In the genomic region with DNA sequence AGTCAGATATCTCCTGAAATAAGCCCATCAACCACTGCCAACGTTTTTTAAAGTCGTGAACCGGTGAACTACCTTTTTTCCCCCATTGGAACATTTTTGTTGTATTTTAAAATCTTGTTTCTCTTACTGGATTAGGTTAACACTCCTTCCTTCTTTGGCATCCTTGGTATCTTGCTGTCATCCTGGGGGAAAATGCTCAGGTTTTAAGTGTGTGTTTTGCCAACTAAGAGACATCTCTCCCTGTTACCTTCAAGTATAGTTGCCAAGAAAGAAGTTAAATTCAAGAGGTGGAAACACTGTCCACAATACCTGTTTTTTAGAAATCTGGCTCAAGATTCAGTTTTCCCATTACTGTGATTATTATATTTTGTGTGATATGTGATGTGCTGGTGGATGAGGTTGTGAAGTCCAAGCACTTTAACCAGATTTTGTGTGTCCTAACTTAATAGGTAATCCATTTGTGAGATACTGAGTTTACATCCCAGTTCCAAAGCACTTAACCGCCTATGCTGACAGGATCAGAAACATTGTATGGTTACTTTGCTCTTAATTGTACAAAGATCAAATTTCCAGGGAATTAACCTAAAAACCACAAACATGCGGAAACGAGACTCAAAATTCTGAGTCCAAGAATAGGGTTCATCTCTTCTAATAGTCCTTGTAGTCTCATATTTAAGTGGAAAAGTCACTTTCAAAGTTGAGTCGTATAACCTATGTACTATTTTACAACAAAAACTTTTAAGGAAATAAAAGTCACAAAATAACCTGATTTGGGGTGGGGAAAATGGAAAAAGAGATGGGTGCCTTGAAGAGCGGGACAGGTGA, we compare ENCODE assay signal across 8 cellular contexts. TPM values are rescaled to one million over a fixed set of nuclear protein-coding genes. Genes with fewer than 3 reads are reported as not detected.
A peak's percentile ranks its signal among the peaks of the same experiment; 100 is the strongest.
DNase-seq lines count a peak whose midpoint lies in the region; ATAC-seq and TF ChIP-seq lines count a peak whose summit lies in the region.

No MANE protein-coding gene starts in this region.

- H3K9me3 ChIP-seq in HUES6 (ENCODE audit: control insufficient read depth, insufficient read depth, low read depth, low read length), result no peaks in the 10 kb centered on the region
- no peaks in the 10 kb centered on the region for H3K9me3 ChIP-seq in mucosa of rectum (ENCODE audit: control insufficient read depth in 2 of 2, low read length in 2 of 2)

- H3K27me3 Mint-ChIP-seq in MCF 10A (ENCODE audit: insufficient read depth, unreplicated experiment), result no peaks in the 10 kb centered on the region

- intact Hi-C loops in MCF 10A (cut with micrococcal nuclease) (loop anchor here (5.0 to 10.0 kb wide), 3 partner anchors 214 to 378 kb away; partner anchors contain the start of gene OLA1), posterior vena cava (cut with DNase I) (no loop called here)

- H3K9ac ChIP-seq in HUES6 (ENCODE audit: low read length) (peak overlapping the region; percentile 100), mucosa of rectum (ENCODE audit: low read depth in 1 of 2, low read length in 2 of 2) (peak overlapping the region; percentile 98 to 99)

- peak overlapping the region; percentile 90 for H2AFZ ChIP-seq in ACC112 (ENCODE audit: low read length, unreplicated experiment)

- BruUV-seq in MCF 10A (replicated peaks; lab: Mats Ljungman, UMichigan), result no TSS peak

- H3K27me3 ChIP-seq in ACC112 (ENCODE audit: insufficient read depth, low read length) (no peaks in the 10 kb centered on the region), HUES6 (ENCODE audit: control insufficient read depth, insufficient read depth, low read length) (no peaks in the 10 kb centered on the region), mucosa of rectum (ENCODE audit: control insufficient read depth in 2 of 2, insufficient read depth in 2 of 2, low read length in 2 of 2) (no peaks in the 10 kb centered on the region)

- peak overlapping the region; percentile 97 for H3K27ac ChIP-seq in ACC112 (ENCODE audit: low read depth, low read length)
- H3K27ac ChIP-seq in HUES6 (ENCODE audit: low read depth, low read length), result peak overlapping the region; percentile 100
- H3K27ac ChIP-seq in mucosa of rectum (ENCODE audit: low read depth in 2 of 2, low read length in 2 of 2), result peak overlapping the region; percentile 100

- no peak for ATAC-seq in GM18907 (IDR thresholded peaks at IDR 0.05; ENCODE audit: unreplicated experiment)

- CTCF ChIA-PET in MCF 10A (lab: Yijun Ruan, JAX), result interaction anchor here (0.7 kb wide), 1 partner anchor 1034 kb away, joined by 4 read pairs; no protein-coding TSS in a partner anchor

- H3K36me3 Mint-ChIP-seq in MCF 10A (ENCODE audit: insufficient read depth, unreplicated experiment), result peaks cover 7% of the 10 kb centered on the region

- peaks cover 32% of the 10 kb centered on the region for H3K79me2 ChIP-seq in ACC112 (ENCODE audit: control insufficient read depth, insufficient read depth, low read length, unreplicated experiment)

- no peak for DNase-seq in MCF 10A (ENCODE audit: unreplicated experiment)
- no peak for DNase-seq in NCI-H748 (lab: John Stamatoyannopoulos, UW; ENCODE audit: unreplicated experiment)
- DNase-seq in posterior vena cava (ENCODE audit: low spot score), result no peak
- DNase-seq in activated CD4-positive, alpha-beta T cell treated with anti-CD3 and anti-CD28 coated beads, Interleukin-2, amount 50 U/mL, for 1 hour, result no peak

- peak overlapping the region; percentile 87 for H3K27ac Mint-ChIP-seq in MCF 10A (ENCODE audit: low read depth, unreplicated experiment)

- H3K4me3 ChIP-seq in ACC112 (ENCODE audit: low read depth, low read length) (peak overlapping the region; percentile 96), HUES6 (ENCODE audit: low read depth, low read length) (peak overlapping the region; percentile 99), mucosa of rectum (ENCODE audit: low read length in 2 of 2) (peak overlapping the region; percentile 83 to 93)

- H3K4me3 Mint-ChIP-seq in MCF 10A (ENCODE audit: unreplicated experiment), result peak overlapping the region; percentile 87

- POLR2A ChIA-PET in MCF 10A (lab: Yijun Ruan, JAX), result interaction anchor here (0.7 to 5.0 kb wide), 19 partner anchors 12 to 376 kb away, joined by 3 to 44 read pairs (median 4); no protein-coding TSS in a partner anchor

- peaks cover 18% of the 10 kb centered on the region for H3K4me1 ChIP-seq in ACC112 (ENCODE audit: control insufficient read depth, insufficient read depth, low read length, unreplicated experiment)
- peaks cover 19% of the 10 kb centered on the region for H3K4me1 ChIP-seq in HUES6 (ENCODE audit: control insufficient read depth, insufficient read depth, low read length)
- peaks cover 15 to 18% of the 10 kb centered on the region in 2 donors for H3K4me1 ChIP-seq in mucosa of rectum (ENCODE audit: control insufficient read depth in 2 of 2, insufficient read depth in 2 of 2, low read length in 2 of 2)

- no peak for TF ChIP-seq CTCF in MCF 10A (IDR thresholded peaks at IDR 0.05; ENCODE audit: unreplicated experiment)

- peaks cover 2% of the 10 kb centered on the region for H3K36me3 ChIP-seq in ACC112 (ENCODE audit: insufficient read depth, low read length)
- H3K36me3 ChIP-seq in HUES6 (ENCODE audit: control insufficient read depth, insufficient read depth, low read length), result peaks cover 4% of the 10 kb centered on the region; the same call in 1 of the 2 replicates
- no peaks in the 10 kb centered on the region for H3K36me3 ChIP-seq in mucosa of rectum (ENCODE audit: control insufficient read depth in 2 of 2, insufficient read depth in 2 of 2, low read length in 2 of 2)

- H3K4me1 Mint-ChIP-seq in MCF 10A (ENCODE audit: insufficient read depth, unreplicated experiment), result peaks cover 12% of the 10 kb centered on the region

- H3K9me3 Mint-ChIP-seq in MCF 10A (ENCODE audit: unreplicated experiment), result no peaks in the 10 kb centered on the region

RNA-seq across cellular contexts. Expression of gene SP3, which starts 1.3 kb away (rescaled TPM):
- total RNA-seq in MCF 10A (2022) (62.1 and 73.8 TPM in 2 replicates), posterior vena cava (10 to 100 TPM; 70.2 to 73.6 TPM)
